In genomic region chr10:76547352-76547972, GRCh38 we compare ENCODE assay signal across 1 cellular context.
TF ChIP-seq lines count a peak whose summit lies in the region.

No MANE protein-coding gene starts in this region.

TF ChIP-seq in GM23338, 12 proteins besides CTCF, POLR2A, EP300 and RAD21 (continued from another document):
- TF ChIP-seq, protein P1, sequence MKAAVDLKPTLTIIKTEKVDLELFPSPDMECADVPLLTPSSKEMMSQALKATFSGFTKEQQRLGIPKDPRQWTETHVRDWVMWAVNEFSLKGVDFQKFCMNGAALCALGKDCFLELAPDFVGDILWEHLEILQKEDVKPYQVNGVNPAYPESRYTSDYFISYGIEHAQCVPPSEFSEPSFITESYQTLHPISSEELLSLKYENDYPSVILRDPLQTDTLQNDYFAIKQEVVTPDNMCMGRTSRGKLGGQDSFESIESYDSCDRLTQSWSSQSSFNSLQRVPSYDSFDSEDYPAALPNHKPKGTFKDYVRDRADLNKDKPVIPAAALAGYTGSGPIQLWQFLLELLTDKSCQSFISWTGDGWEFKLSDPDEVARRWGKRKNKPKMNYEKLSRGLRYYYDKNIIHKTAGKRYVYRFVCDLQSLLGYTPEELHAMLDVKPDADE (IDR thresholded peaks at IDR 0.05) = no peak
- TF ChIP-seq NANOG (IDR thresholded peaks at IDR 0.05; ENCODE audit: borderline replicate concordance) = no peak
- TF ChIP-seq ZNF114 (CRISPR knock-in tag; IDR thresholded peaks at IDR 0.05) = no peak
- no peak for TF ChIP-seq EZH2 (IDR thresholded peaks at IDR 0.05; ENCODE audit: low read depth, unreplicated experiment)
- TF ChIP-seq CREB1 (CRISPR knock-in tag; IDR thresholded peaks at IDR 0.05; ENCODE audit: low read depth) = no peak
- no peak for TF ChIP-seq STAT1 (IDR thresholded peaks at IDR 0.05; ENCODE audit: unreplicated experiment)
- TF ChIP-seq JUNB (IDR thresholded peaks at IDR 0.05; ENCODE audit: unreplicated experiment) = no peak
